ENCODE assay signal across 24 cellular contexts in the genomic region with DNA sequence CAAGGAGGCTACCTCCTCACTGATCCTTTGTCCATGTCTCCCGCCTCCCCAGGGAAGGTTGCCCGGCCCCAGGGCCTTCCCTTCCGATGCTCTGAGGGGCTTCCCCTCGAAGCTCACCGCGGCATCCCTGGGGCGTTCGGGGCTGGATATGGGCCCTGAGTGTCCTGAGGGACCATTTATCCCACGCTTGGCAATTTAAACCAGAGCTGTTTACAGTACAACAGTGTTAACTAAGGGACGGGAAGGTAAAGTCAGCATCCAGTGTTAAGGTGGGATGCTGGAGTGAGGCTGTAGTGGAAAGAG.
"Had no signal": no experiment of that assay in that cellular context is flagged by ENCODE, and none has a peak within 500 bp of the region (broad histone marks: within the 10 kb centered on the region; RNA-seq: fewer than 3 reads in every experiment).

No MANE protein-coding gene starts in this region.

- H3K36me3 ChIP-seq: neural progenitor cell, neutrophil, ovary, right lobe of liver, sigmoid colon, stomach, thoracic aorta, thyroid gland, tibial nerve, upper lobe of left lung, vagina had no signal

- H3K4me2 ChIP-seq: neural progenitor cell had no signal

- H3K4me3 ChIP-seq: neural progenitor cell, ovary, psoas muscle, right lobe of liver, sigmoid colon, stomach, thoracic aorta, thyroid gland, tibial nerve, upper lobe of left lung, vagina had no signal

- DNase-seq: natural killer cell; nucleus accumbens; ovary; sigmoid colon; small intestine; stimulated activated CD4-positive, alpha-beta T cell treated with anti-CD3 and anti-CD28 coated beads, Interleukin-15, amount 100 ng/mL, for 24 hours; stimulated activated CD4-positive, alpha-beta T cell treated with anti-CD3 and anti-CD28 coated beads, Interleukin-2, amount 100 ng/mL, for 24 hours; stimulated activated CD4-positive, alpha-beta T cell treated with anti-CD3 and anti-CD28 coated beads, Interleukin-2, amount 100 ng/mL, for 48 hours; stimulated activated CD4-positive, alpha-beta T cell treated with anti-CD3 and anti-CD28 coated beads, Interleukin-4, amount 100 ng/mL, for 24 hours; stimulated activated naive B cell treated with anti-CD40 and anti-IgM and Interleukin-4, amounts not matched to agents 10 μg/mL and 1 μg/mL and 100 μg/mL, for 72 hours; stimulated activated naive CD4-positive, alpha-beta T cell treated with Interleukin-2 at 50 U/mL for 16 hours; stomach; thyroid gland; trophoblast cell; upper lobe of left lung had no signal

- H3K79me2 ChIP-seq: parathyroid adenoma had no signal

- H3K9me3 ChIP-seq: neutrophil, ovary, psoas muscle, right lobe of liver, sigmoid colon, stomach, thoracic aorta, thyroid gland, tibial nerve, upper lobe of left lung, vagina had no signal

- H3K4me1 ChIP-seq: neural progenitor cell, parathyroid adenoma, psoas muscle, right lobe of liver, sigmoid colon, stomach, thyroid gland, tibial nerve, upper lobe of left lung, vagina had no signal

- ATAC-seq: natural killer cell; psoas muscle; stimulated activated effector memory CD8-positive, alpha-beta T cell treated with anti-CD3 and anti-CD28 coated beads, Interleukin-12 subunit alpha, Interleukin-12 subunit beta, amount 100 ng/mL, for 72 hours; stimulated activated naive B cell treated with anti-CD40 and anti-IgM and Interleukin-4, amounts not matched to agents 10 μg/mL and 1 μg/mL and 100 μg/mL, for 72 hours had no signal

- H3K27me3 ChIP-seq: neural progenitor cell, neutrophil, ovary, right lobe of liver, sigmoid colon, thyroid gland, tibial nerve, upper lobe of left lung, vagina had no signal

- H2AFZ ChIP-seq: neural progenitor cell, parathyroid adenoma had no signal

- H3K27ac ChIP-seq: neural progenitor cell, neutrophil, ovary, parathyroid adenoma, psoas muscle, right lobe of liver, sigmoid colon, stomach, thoracic aorta, thyroid gland, tibial nerve, upper lobe of left lung, vagina had no signal
